ENCODE assay signal across 15 cellular contexts in the genomic region with DNA sequence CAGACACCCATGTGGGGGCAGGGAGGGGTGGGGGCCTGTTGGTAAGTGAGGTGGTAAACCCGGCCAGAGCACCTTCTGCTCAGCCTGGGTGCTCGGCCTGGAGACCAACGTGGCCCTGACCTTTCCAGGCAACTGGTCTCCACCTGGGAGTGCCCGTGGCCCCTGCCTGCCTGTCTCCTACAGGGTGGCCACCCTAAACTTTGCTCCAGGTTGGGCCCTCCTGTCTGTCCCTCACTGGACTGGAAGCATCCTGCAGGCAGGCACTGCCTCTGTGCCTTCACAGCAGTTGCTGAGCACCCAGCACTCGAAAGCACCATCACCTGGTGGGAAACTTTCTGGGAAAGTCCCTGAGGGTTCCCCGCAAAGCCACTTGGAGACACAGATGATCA.
DNase-seq lines count a peak whose midpoint lies in the region; ATAC-seq and TF ChIP-seq lines count a peak whose summit lies in the region.
"Had no signal": no experiment of that assay in that cellular context is flagged by ENCODE, and none has a peak within 500 bp of the region (broad histone marks: within the 10 kb centered on the region; RNA-seq: fewer than 3 reads in every experiment).

No MANE protein-coding gene starts in this region.

- no peaks in the 10 kb centered on the region for H3K27me3 ChIP-seq in endodermal cell (ENCODE audit: control insufficient read depth, insufficient read depth, low read length, poor library complexity, severe bottlenecking)

- no peaks in the 10 kb centered on the region for H3K4me1 ChIP-seq in endodermal cell (ENCODE audit: control insufficient read depth, insufficient read depth, low read length)
- H3K4me1 ChIP-seq: A549, BE2C, HAP-1 had no signal

- DNase-seq in Right ventricle myocardium inferior (ENCODE audit: missing footprints) (peak; percentile 52), left ventricle myocardium superior (no peak), endodermal cell (peak; percentile 38), posterior vena cava (ENCODE audit: low spot score) (peak; percentile 67)
- no peak for DNase-seq in natural killer cell treated with Interleukin-12 subunit alpha and Interleukin-12 subunit beta and Interleukin-15 and Interleukin-18, amount 100 ng/mL, for 72 hours (ENCODE audit: low spot score)
- DNase-seq: BE2C; CD8-positive, alpha-beta T cell; COR-L47; DMS153; DMS79 treated with DMSO at 0.1 percent for 48 hours; EL had no signal

- H3K9ac ChIP-seq in endodermal cell (ENCODE audit: extremely low read depth, low read length, poor library complexity, severe bottlenecking) = no peak overlapping the region

- H3K9me3 Mint-ChIP-seq in endodermal cell = no peaks in the 10 kb centered on the region
- H3K9me3 Mint-ChIP-seq in natural killer cell treated with Interleukin-12 subunit alpha and Interleukin-12 subunit beta and Interleukin-15 and Interleukin-18, amount 100 ng/mL, for 72 hours = no peaks in the 10 kb centered on the region
- H3K9me3 Mint-ChIP-seq: CD8-positive, alpha-beta T cell had no signal

- WGBS in endodermal cell (ENCODE audit: insufficient coverage in 1 of 2, insufficient read length in 1 of 2), 2 experiments = 90 to 96% methylated on average over 4 to 6 of the region's 6 CpGs

- H3K36me3 ChIP-seq in endodermal cell (ENCODE audit: control insufficient read depth, insufficient read depth, low read length) = no peaks in the 10 kb centered on the region
- H3K36me3 ChIP-seq: BE2C, HAP-1 had no signal

- H3K4me1 Mint-ChIP-seq in endodermal cell = no peaks in the 10 kb centered on the region
- H3K4me1 Mint-ChIP-seq in natural killer cell treated with Interleukin-12 subunit alpha and Interleukin-12 subunit beta and Interleukin-15 and Interleukin-18, amount 100 ng/mL, for 72 hours (ENCODE audit: low read depth in 2 of 2) = no peaks in the 10 kb centered on the region
- H3K4me1 Mint-ChIP-seq: CD14-positive monocyte had no signal

- TF ChIP-seq CTCF in endodermal cell (conservative IDR thresholded peaks at IDR 0.05) = no peak

- no peaks in the 10 kb centered on the region for H3K9me3 ChIP-seq in endodermal cell (ENCODE audit: control insufficient read depth, low read length)
- H3K9me3 ChIP-seq: A549, BE2C, HAP-1 had no signal

- no peaks in the 10 kb centered on the region for H3K27me3 Mint-ChIP-seq in endodermal cell (ENCODE audit: insufficient read depth)
- H3K27me3 Mint-ChIP-seq in natural killer cell treated with Interleukin-12 subunit alpha and Interleukin-12 subunit beta and Interleukin-15 and Interleukin-18, amount 100 ng/mL, for 72 hours = peaks cover 4 to 6% of the 10 kb centered on the region in 2 donors

- H3K36me3 Mint-ChIP-seq in endodermal cell (ENCODE audit: low read depth) = no peaks in the 10 kb centered on the region
- H3K36me3 Mint-ChIP-seq in natural killer cell treated with Interleukin-12 subunit alpha and Interleukin-12 subunit beta and Interleukin-15 and Interleukin-18, amount 100 ng/mL, for 72 hours = no peaks in the 10 kb centered on the region
- H3K36me3 Mint-ChIP-seq: CD14-positive monocyte; CD8-positive, alpha-beta T cell had no signal

- H3K27ac ChIP-seq in endodermal cell (ENCODE audit: low read depth, low read length) = no peak overlapping the region
- H3K27ac ChIP-seq: A549 had no signal

- H3K4me3 ChIP-seq in endodermal cell (ENCODE audit: low read length) = no peak overlapping the region
- H3K4me3 ChIP-seq: A549, HAP-1 had no signal

- no peak overlapping the region for H3K4me3 Mint-ChIP-seq in endodermal cell
- no peak overlapping the region for H3K4me3 Mint-ChIP-seq in natural killer cell treated with Interleukin-12 subunit alpha and Interleukin-12 subunit beta and Interleukin-15 and Interleukin-18, amount 100 ng/mL, for 72 hours
- H3K4me3 Mint-ChIP-seq: CD14-positive monocyte; CD8-positive, alpha-beta T cell had no signal

- intact Hi-C loops in Right ventricle myocardium inferior (cut with DNase I) (no loop called here), left ventricle myocardium superior (cut with micrococcal nuclease) (no loop called here), posterior vena cava (cut with DNase I) (no loop called here)

- no peak overlapping the region for H3K27ac Mint-ChIP-seq in endodermal cell
- H3K27ac Mint-ChIP-seq in natural killer cell treated with Interleukin-12 subunit alpha and Interleukin-12 subunit beta and Interleukin-15 and Interleukin-18, amount 100 ng/mL, for 72 hours = no peak overlapping the region
- H3K27ac Mint-ChIP-seq: CD14-positive monocyte; CD8-positive, alpha-beta T cell had no signal

- no peak for ATAC-seq in Right ventricle myocardium inferior
- ATAC-seq in left ventricle myocardium superior = no peak
- ATAC-seq in HG03460 (IDR thresholded peaks at IDR 0.05; ENCODE audit: unreplicated experiment) = no peak
- ATAC-seq in natural killer cell treated with Interleukin-12 subunit alpha and Interleukin-12 subunit beta and Interleukin-15 and Interleukin-18, amount 100 ng/mL, for 72 hours = no peak
- ATAC-seq: A549; CD8-positive, alpha-beta T cell had no signal

Comparison
In these comparisons a context has a peak if more than half of its experiments do, and no peak if none do; other contexts are left out.
1. DNase-seq: peak in Right ventricle myocardium inferior (single experiment), endodermal cell (single experiment) and posterior vena cava (single experiment); none in left ventricle myocardium superior (single experiment) and natural killer cell treated with Interleukin-12 subunit alpha and Interleukin-12 subunit beta and Interleukin-15 and Interleukin-18, amount 100 ng/mL, for 72 hours (single experiment).